Comparison of ENCODE assay signal across 8 cellular contexts in genomic region chr16:22321340-22322001, GRCh38. TPM values are rescaled to one million over a fixed set of nuclear protein-coding genes. Genes with fewer than 3 reads are reported as not detected.
DNase-seq lines count a peak whose midpoint lies in the region; ATAC-seq, FAIRE-seq and TF ChIP-seq lines count a peak whose summit lies in the region.

No MANE protein-coding gene starts in this region.

- H3K23ac ChIP-seq in neuronal stem cell (ENCODE audit: low read depth, low read length, poor library complexity): peak overlapping the region; percentile 36

- H3K4me1 ChIP-seq in PC-9 (replicated peaks; ENCODE audit: insufficient read depth) (no peaks in the 10 kb centered on the region), neuronal stem cell (ENCODE audit: control insufficient read depth in 2 of 2, insufficient read depth in 1 of 2, low read depth in 1 of 2, low read length in 2 of 2) (no peaks in the 10 kb centered on the region), suprapubic skin (no peaks in the 10 kb centered on the region)

- CTCF ChIA-PET in PC-9 (lab: Charles Lee): interaction anchor here (0.6 kb wide), 1 partner anchor 1163 kb away, joined by 7 read pairs; the partner anchor contains the start of gene LDAF1

- H3K9me3 ChIP-seq in PC-9 (ENCODE audit: insufficient read depth, low read depth) (no peaks in the 10 kb centered on the region), neuronal stem cell (replicated peaks in 1 of 2; ENCODE audit: control insufficient read depth in 2 of 2, insufficient read depth in 1 of 2, low read depth in 1 of 2, low read length in 2 of 2) (no peaks in the 10 kb centered on the region), suprapubic skin (no peaks in the 10 kb centered on the region)

- H3F3A ChIP-seq in PC-9 (ENCODE audit: insufficient read depth, low read depth): peaks cover 13% of the 10 kb centered on the region; the same call in 1 of the 2 replicates

- no peak overlapping the region for H3K27ac ChIP-seq in PC-9
- H3K27ac ChIP-seq in neuronal stem cell (replicated peaks; ENCODE audit: low read length): no peak overlapping the region
- H3K27ac ChIP-seq in suprapubic skin: no peak overlapping the region

- H3K27me3 ChIP-seq in PC-9 (ENCODE audit: insufficient read depth, low read depth) (no peaks in the 10 kb centered on the region), neuronal stem cell (ENCODE audit: control insufficient read depth in 3 of 3, insufficient read depth in 3 of 3, low read depth in 1 of 3, low read length in 3 of 3) (no peaks in the 10 kb centered on the region), suprapubic skin (no peaks in the 10 kb centered on the region)

- H2AFZ ChIP-seq in PC-9: no peak overlapping the region
- peak overlapping the region; percentile 24 for H2AFZ ChIP-seq in neuronal stem cell (ENCODE audit: low read length)

- no peak for TF ChIP-seq EP300 in suprapubic skin (IDR thresholded peaks at IDR 0.05)

- intact Hi-C loops in PC-9 (cut with micrococcal nuclease; ENCODE audit: unreplicated experiment): loop anchor here (1.0 to 5.0 kb wide), 5 partner anchors 764 to 1471 kb away; no protein-coding TSS in a partner anchor

- H3K36me3 ChIP-seq in PC-9 (ENCODE audit: low read depth) (0 out of 2 replicates have a peak, but pooled peaks cover 9% of the 10 kb centered on the region), neuronal stem cell (replicated peaks in 1 of 2; ENCODE audit: control insufficient read depth in 2 of 2, insufficient read depth in 2 of 2, low read length in 2 of 2) (peaks cover 45 to 88% of the 10 kb centered on the region in 2 donors), suprapubic skin (peaks cover 90% of the 10 kb centered on the region)

- WGBS in neuronal stem cell (ENCODE audit: extremely low coverage in 2 of 2, insufficient read length in 2 of 2, insufficient replicate concordance in 1 of 2), 2 donors: no CpG with 5 or more reads among the region's 16 CpGs
- 38% methylated on average over 13 of the region's 16 CpGs for WGBS in suprapubic skin

- no peak for ATAC-seq in GM18907 (IDR thresholded peaks at IDR 0.05; ENCODE audit: unreplicated experiment)

- no TSS peak for BruUV-seq in PC-9 (replicated peaks; lab: Mats Ljungman, UMichigan)

- no peak overlapping the region for H4K8ac ChIP-seq in neuronal stem cell (ENCODE audit: low read depth, low read length)

- peak overlapping the region; percentile 19 for H2BK12ac ChIP-seq in neuronal stem cell (ENCODE audit: low read length)

- peak; percentile 82 for TF ChIP-seq CTCF in D721Med (IDR thresholded peaks at IDR 0.05; ENCODE audit: insufficient read depth, missing control alignments)
- TF ChIP-seq CTCF in PC-9 (conservative IDR thresholded peaks at IDR 0.05): peak; percentile 94
- peak; percentile 88 for TF ChIP-seq CTCF in fibroblast of mammary gland (conservative IDR thresholded peaks at IDR 0.05; ENCODE audit: control insufficient read depth, insufficient read depth, low read depth, low read length)
- peak; percentile 81 to 88 for TF ChIP-seq CTCF in suprapubic skin (IDR thresholded peaks at IDR 0.05)

- no peaks in the 10 kb centered on the region for H3K9me2 ChIP-seq in PC-9 (ENCODE audit: insufficient read depth)

- H3K4me3 ChIP-seq in PC-9: no peak overlapping the region
- no peak overlapping the region for H3K4me3 ChIP-seq in fibroblast of mammary gland (ENCODE audit: control insufficient read depth, low read depth, low read length)
- no peak overlapping the region for H3K4me3 ChIP-seq in neuronal stem cell (ENCODE audit: low read length in 2 of 2)
- no peak overlapping the region for H3K4me3 ChIP-seq in suprapubic skin

- H2BK15ac ChIP-seq in neuronal stem cell (ENCODE audit: low read length): peak overlapping the region; percentile 73

- H3K4me2 ChIP-seq in PC-9 (no peak overlapping the region), neuronal stem cell (ENCODE audit: insufficient read depth, low read length, poor library complexity, severe bottlenecking) (no peak overlapping the region)

- FAIRE-seq in D721Med (lab: Jason Lieb, UNC): peak; percentile 56

- POLR2A ChIA-PET in PC-9 (lab: Charles Lee; ENCODE audit: unreplicated experiment): no interaction called here

- TF ChIP-seq POLR2A in suprapubic skin (IDR thresholded peaks at IDR 0.05): no peak

- H3K4ac ChIP-seq in neuronal stem cell (ENCODE audit: low read length): no peak overlapping the region

- in situ Hi-C loops in KBM-7 (cut with MboI; ENCODE audit: low pct_unique_long_range_greater_than_20kb, low sequenced_read_pairs): no loop called here

- DNase-seq in D721Med (ENCODE audit: insufficient read length, low spot score) (peak; percentile 54), KBM-7 (peak; percentile 58), PC-9 (peak; percentile 54 to 59), fibroblast of mammary gland (ENCODE audit: low read depth) (peak; percentile 76), neuronal stem cell (ENCODE audit: low spot score) (peak; percentile 67), suprapubic skin (ENCODE audit: low spot score in 2 of 2) (no peak)
- peak; percentile 69 to 74 for DNase-seq in activated T-cell treated with anti-CD3 and anti-CD28 coated beads, Interleukin-2, amount 50 U/mL, for 48 hours

- no peak overlapping the region for H2BK5ac ChIP-seq in neuronal stem cell (ENCODE audit: low read length)

- peak overlapping the region; percentile 82 for H3K18ac ChIP-seq in neuronal stem cell (ENCODE audit: low read length)

- H3K14ac ChIP-seq in neuronal stem cell (ENCODE audit: low read length): no peak overlapping the region

- no peak overlapping the region for H2BK120ac ChIP-seq in neuronal stem cell (ENCODE audit: low read depth, low read length)

- peak overlapping the region; percentile 25 for H4K91ac ChIP-seq in neuronal stem cell (ENCODE audit: low read depth, low read length, poor library complexity)

- no peaks in the 10 kb centered on the region; the same call in 1 of the 2 replicates for H3K79me2 ChIP-seq in PC-9 (ENCODE audit: low read depth)

- peak overlapping the region; percentile 93 for H2AK5ac ChIP-seq in neuronal stem cell (ENCODE audit: low read depth, low read length)

- peak overlapping the region; percentile 7 for H3K9ac ChIP-seq in neuronal stem cell (ENCODE audit: low read depth, low read length, poor library complexity)

- peaks cover 17% of the 10 kb centered on the region for H4K20me1 ChIP-seq in PC-9 (ENCODE audit: insufficient read depth)

- peaks cover 15% of the 10 kb centered on the region for H3K79me1 ChIP-seq in neuronal stem cell (ENCODE audit: low read depth, low read length)

RNA-seq across cellular contexts. Expression of gene POLR3E, which starts 24.3 kb away (rescaled TPM):
- total RNA-seq in PC-9 (2021): 65.2 and 70.9 TPM in 2 replicates
- 36.5 TPM for polyA plus RNA-seq in neuronal stem cell (2013, experiment 1 of 2)
- polyA plus RNA-seq in neuronal stem cell (2013, experiment 2 of 2): 36.0 TPM
- total RNA-seq in suprapubic skin: 100 to 1,000 TPM in 1 of 4 donors, 10 to 100 TPM in 3; 63.3 to 116 (median 89.0) TPM

RNA-seq across cellular contexts. Expression of gene CDR2, which starts 52.9 kb away (rescaled TPM):
- 29.3 and 34.0 TPM in 2 replicates for total RNA-seq in PC-9 (2021)
- 17.4 TPM for polyA plus RNA-seq in neuronal stem cell (2013, experiment 1 of 2)
- 17.2 TPM for polyA plus RNA-seq in neuronal stem cell (2013, experiment 2 of 2)
- 10 to 100 TPM; 10.7 to 37.1 (median 21.6) TPM for total RNA-seq in suprapubic skin

Comparison
In these comparisons a context has a peak if more than half of its experiments do, and no peak if none do; other contexts are left out.
1. DNase-seq: peak in D721Med (single experiment), KBM-7 (single experiment), PC-9 (2 of 2), activated T-cell treated with anti-CD3 and anti-CD28 coated beads, Interleukin-2, amount 50 U/mL, for 48 hours (2 of 2), fibroblast of mammary gland (single experiment) and neuronal stem cell (single experiment); none in suprapubic skin (0 of 2).
2. Peak in every context shown above with its lines, with median percentiles within 50 percentile points of each other: CTCF ChIP-seq.